ENCODE assay signal across 8 cellular contexts in the genomic region with DNA sequence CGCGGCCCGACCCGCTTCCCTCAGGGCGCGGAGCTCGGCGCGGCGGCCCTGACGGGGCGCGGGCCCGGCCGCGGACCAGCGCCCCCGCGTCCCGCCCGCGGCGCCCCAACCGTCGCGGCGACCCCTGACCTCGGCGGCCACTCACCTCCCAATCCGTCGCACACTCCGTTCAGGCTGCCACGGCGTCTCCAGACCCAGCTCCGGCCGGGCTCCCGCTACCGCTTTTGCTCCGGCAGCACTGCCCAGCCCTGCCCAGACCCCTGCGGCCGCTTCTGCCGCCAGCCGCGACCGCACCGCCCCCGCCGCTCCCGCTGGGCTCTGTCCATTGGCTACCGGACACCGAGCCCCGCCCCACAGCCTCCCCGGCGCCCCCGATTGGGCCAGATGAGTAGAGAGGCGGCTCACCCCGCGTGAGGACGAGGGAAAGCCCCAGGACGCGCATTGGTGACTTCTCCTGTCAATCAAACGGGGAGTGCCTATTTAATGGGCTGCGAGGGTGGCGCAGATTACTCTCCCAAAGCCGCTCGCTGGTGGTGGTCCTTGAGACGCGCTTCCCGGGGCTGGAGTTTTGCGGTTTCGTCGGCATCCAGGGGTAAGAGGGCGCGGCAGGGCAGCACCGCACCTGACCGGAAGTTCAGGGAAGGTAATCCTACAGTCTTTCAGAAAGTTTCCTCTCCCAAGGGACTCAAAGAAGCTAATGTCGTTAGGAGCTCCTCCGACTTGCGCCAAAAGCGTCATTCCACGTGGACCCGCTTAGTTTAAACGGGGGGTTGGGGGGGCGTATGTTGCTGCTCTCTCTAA. TPM values are rescaled to one million over a fixed set of nuclear protein-coding genes. Genes with fewer than 3 reads are reported as not detected.
DNase-seq lines count a peak whose midpoint lies in the region; ATAC-seq and TF ChIP-seq lines count a peak whose summit lies in the region.

A gene with protein sequence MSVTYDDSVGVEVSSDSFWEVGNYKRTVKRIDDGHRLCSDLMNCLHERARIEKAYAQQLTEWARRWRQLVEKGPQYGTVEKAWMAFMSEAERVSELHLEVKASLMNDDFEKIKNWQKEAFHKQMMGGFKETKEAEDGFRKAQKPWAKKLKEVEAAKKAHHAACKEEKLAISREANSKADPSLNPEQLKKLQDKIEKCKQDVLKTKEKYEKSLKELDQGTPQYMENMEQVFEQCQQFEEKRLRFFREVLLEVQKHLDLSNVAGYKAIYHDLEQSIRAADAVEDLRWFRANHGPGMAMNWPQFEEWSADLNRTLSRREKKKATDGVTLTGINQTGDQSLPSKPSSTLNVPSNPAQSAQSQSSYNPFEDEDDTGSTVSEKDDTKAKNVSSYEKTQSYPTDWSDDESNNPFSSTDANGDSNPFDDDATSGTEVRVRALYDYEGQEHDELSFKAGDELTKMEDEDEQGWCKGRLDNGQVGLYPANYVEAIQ (minus strand): TSS at position 274 of the 801 bp plus-strand sequence. CDS start 103,069 bp downstream, outside the sequence.

- peak within 1 kb of the TSS; percentile 82 for H3K4me2 ChIP-seq in hepatocyte

- no peaks in the 10 kb centered on the region for H3K9me2 ChIP-seq in hepatocyte (replicated peaks; ENCODE audit: insufficient read depth)

- peak within 1 kb of the TSS; percentile 38 for H2AFZ ChIP-seq in hepatocyte

- H3K4me1 ChIP-seq in hepatocyte (ENCODE audit: insufficient read depth) = peaks cover 35% of the 10 kb centered on the region

- H3K9me3 ChIP-seq in hepatocyte (ENCODE audit: low read depth) = no peaks in the 10 kb centered on the region

- no peaks in the 10 kb centered on the region for H3K36me3 ChIP-seq in hepatocyte (replicated peaks; ENCODE audit: insufficient read depth, low read depth)

- TF ChIP-seq CTCF in 22Rv1 (IDR thresholded peaks at IDR 0.05) = no peak
- no peak for TF ChIP-seq CTCF in hepatocyte (IDR thresholded peaks at IDR 0.05; ENCODE audit: poor library complexity)

- H3K27ac ChIP-seq in 22Rv1 = peak within 1 kb of the TSS; percentile 59
- peak within 1 kb of the TSS; percentile 80 for H3K27ac ChIP-seq in hepatocyte

- no peaks in the 10 kb centered on the region for H3K27me3 ChIP-seq in hepatocyte

- peak; percentile 92 to 96 for DNase-seq in NCI-H2081 (lab: John Stamatoyannopoulos, UW)
- DNase-seq in T-helper 9 cell = peak; percentile 98
- peak; percentile 99 for DNase-seq in astrocyte of the hippocampus (ENCODE audit: low read depth, low spot score)
- DNase-seq in hepatocyte (ENCODE audit: low spot score) = peak; percentile 99
- DNase-seq in retina = peak; percentile 97

- H3K79me2 ChIP-seq in hepatocyte = peaks cover 49% of the 10 kb centered on the region

- peaks cover 19% of the 10 kb centered on the region for H4K20me1 ChIP-seq in hepatocyte (ENCODE audit: insufficient read depth, poor library complexity, severe bottlenecking)

- WGBS in hepatocyte (ENCODE audit: low lambda C conversion rate, missing lambda C conversion rate) = 1% methylated on average over 58 of the region's 84 CpGs

- ATAC-seq in GM18517 (IDR thresholded peaks at IDR 0.05; ENCODE audit: unreplicated experiment) = peak; percentile 86
- ATAC-seq in HG03039 (IDR thresholded peaks at IDR 0.05; ENCODE audit: unreplicated experiment) = peak; percentile 91

- H3K4me3 ChIP-seq in hepatocyte = peak within 1 kb of the TSS; percentile 86

RNA-seq across cellular contexts. Expression of the gene that starts here (rescaled TPM):
- 77.7 and 87.4 TPM in 2 replicates for total RNA-seq in hepatocyte
- 85.5 and 86.3 TPM in 2 replicates for polyA plus RNA-seq in hepatocyte

Comparison
In these comparisons a context has a peak if more than half of its experiments do, and no peak if none do; other contexts are left out.
1. Peak in every context shown above with its lines: DNase-seq, ATAC-seq, H3K4me3 ChIP-seq and H3K27ac ChIP-seq.